In genomic region chr7:47621985-47622561, GRCh38 we compare ENCODE assay signal across 15 cellular contexts. TPM values are rescaled to one million over a fixed set of nuclear protein-coding genes. Genes with fewer than 3 reads are reported as not detected.
DNase-seq lines count a peak whose midpoint lies in the region; ATAC-seq and TF ChIP-seq lines count a peak whose summit lies in the region.
"Had no signal": no experiment of that assay in that cellular context is flagged by ENCODE, and none has a peak within 500 bp of the region (broad histone marks: within the 10 kb centered on the region; RNA-seq: fewer than 3 reads in every experiment).

No MANE protein-coding gene starts in this region.

- peak overlapping the region; percentile 99 for H4K5ac ChIP-seq in IMR-90 (ENCODE audit: low read depth, low read length)

- H3K14ac ChIP-seq in IMR-90 (replicated peaks; ENCODE audit: low read depth, low read length): peak overlapping the region; percentile 81

- H3K4me1 ChIP-seq in IMR-90 (ENCODE audit: control insufficient read depth, insufficient read depth, low read length): peaks cover 18% of the 10 kb centered on the region
- H3K4me1 ChIP-seq in mucosa of rectum (ENCODE audit: control insufficient read depth in 2 of 2, insufficient read depth in 2 of 2, low read length in 2 of 2): peaks cover 12 to 14% of the 10 kb centered on the region in 2 donors
- peaks cover 0 to 25% (median 22%) of the 10 kb centered on the region in 5 donors for H3K4me1 ChIP-seq in subcutaneous abdominal adipose tissue (ENCODE audit: control insufficient read depth in 5 of 5, insufficient read depth in 5 of 5, low read length in 5 of 5)
- H3K4me1 ChIP-seq in foreskin keratinocyte: no peaks in the 10 kb centered on the region

- POLR2A ChIA-PET in IMR-90 (lab: Charles Lee; ENCODE audit: unreplicated experiment): interaction anchor here (0.6 kb wide), 1 partner anchor 20 kb away, joined by 4 read pairs; no protein-coding TSS in a partner anchor

- H4K20me1 ChIP-seq in IMR-90 (ENCODE audit: insufficient read depth, low read length): no peaks in the 10 kb centered on the region

- no peak overlapping the region for H3K4me3 ChIP-seq in IMR-90 (ENCODE audit: insufficient read depth, low read depth, low read length)
- H3K4me3 ChIP-seq in mucosa of rectum (ENCODE audit: low read length in 2 of 2): no peak overlapping the region
- H3K4me3 ChIP-seq in subcutaneous abdominal adipose tissue (ENCODE audit: low read depth in 1 of 5, low read length in 5 of 5): peak overlapping the region in 1 of 5 donors; percentile 23

- TF ChIP-seq CTCF in IMR-90 (conservative IDR thresholded peaks at IDR 0.05; ENCODE audit: low read depth, low read length) (no peak), foreskin keratinocyte (conservative IDR thresholded peaks at IDR 0.05) (no peak)

- BruUV-seq in IMR-90 (replicated peaks; lab: Mats Ljungman, UMichigan): no TSS peak

- H2BK120ac ChIP-seq in IMR-90 (ENCODE audit: low read depth, low read length): peak overlapping the region; percentile 99

- H3K36me3 ChIP-seq in IMR-90 (ENCODE audit: control insufficient read depth, insufficient read depth, low read length) (no peaks in the 10 kb centered on the region), mucosa of rectum (ENCODE audit: control insufficient read depth in 2 of 2, insufficient read depth in 2 of 2, low read length in 2 of 2) (no peaks in the 10 kb centered on the region), subcutaneous abdominal adipose tissue (ENCODE audit: control insufficient read depth in 5 of 5, insufficient read depth in 5 of 5, low read length in 5 of 5) (no peaks in the 10 kb centered on the region)

- H3K23ac ChIP-seq in IMR-90 (ENCODE audit: low read depth, low read length): peak overlapping the region; percentile 78

- peak overlapping the region; percentile 85 to 95 for H4K8ac ChIP-seq in IMR-90 (ENCODE audit: low read depth in 2 of 2, low read length in 2 of 2)

- dilution Hi-C loops in IMR-90 (cut with HindIII; ENCODE audit: low sequenced_read_pairs, unreplicated experiment): no loop called here

- H2BK15ac ChIP-seq in IMR-90 (ENCODE audit: low read depth, low read length): peak overlapping the region; percentile 96; the same call in 2 of the 3 replicates

- peak overlapping the region; percentile 69 for H3K56ac ChIP-seq in IMR-90 (ENCODE audit: extremely low read depth, insufficient read depth, low read length)

- peaks cover 21% of the 10 kb centered on the region for H3K9me1 ChIP-seq in IMR-90 (ENCODE audit: insufficient read depth, low read length)

- no peak for ATAC-seq in IMR-90 (ENCODE audit: low read depth)
- ATAC-seq in foreskin keratinocyte: no peak
- ATAC-seq in HG02678 (IDR thresholded peaks at IDR 0.05; ENCODE audit: unreplicated experiment): no peak
- no peak for ATAC-seq in GM18511 (IDR thresholded peaks at IDR 0.05; ENCODE audit: unreplicated experiment)
- ATAC-seq: activated CD8-positive, alpha-beta T cell treated with anti-CD3 and anti-CD28 coated beads for 36 hours; PC-3 had no signal

- in situ Hi-C loops in IMR-90 (cut with MboI; ENCODE audit: low sequenced_read_pairs): no loop called here

- H3K4ac ChIP-seq in IMR-90 (ENCODE audit: low read depth, low read length): peak overlapping the region; percentile 99

- H2AK5ac ChIP-seq in IMR-90 (ENCODE audit: low read depth, low read length): peak overlapping the region; percentile 78

- peak overlapping the region; percentile 91 for H4K91ac ChIP-seq in IMR-90 (ENCODE audit: insufficient read depth, low read depth, low read length)

- no peak for DNase-seq in IMR-90
- no peak for DNase-seq in cortex of kidney (lab: John Stamatoyannopoulos, UW)
- no peak for DNase-seq in foreskin keratinocyte
- DNase-seq: activated CD8-positive, alpha-beta T cell treated with anti-CD3 and anti-CD28 coated beads for 36 hours; activated naive CD4-positive, alpha-beta T cell; CD4-positive, alpha-beta T cell; erythroblast; MM.1S; NCI-H2171; PC-3 had no signal

- CTCF ChIA-PET in IMR-90 (lab: Yijun Ruan, JAX): no interaction called here

- H2AK9ac ChIP-seq in IMR-90 (replicated peaks; ENCODE audit: low read depth, low read length, poor library complexity): peak overlapping the region; percentile 22

- 61% methylated on average over 4 of the region's 14 CpGs; no CpG with 5 or more reads in 1 of the 2 experiments for WGBS in IMR-90 (ENCODE audit: extremely low coverage in 2 of 2, insufficient read length in 1 of 2), 2 experiments

- H2BK20ac ChIP-seq in IMR-90 (ENCODE audit: low read depth, low read length): peak overlapping the region; percentile 97

- H3K9ac ChIP-seq in IMR-90 (ENCODE audit: low read depth, low read length) (peak overlapping the region; percentile 21; the same call in 1 of the 2 replicates), mucosa of rectum (ENCODE audit: low read depth in 1 of 2, low read length in 2 of 2) (no peak overlapping the region), subcutaneous abdominal adipose tissue (ENCODE audit: low read length in 5 of 5) (peak overlapping the region in 1 of 5 donors; percentile 19)

- peak overlapping the region; percentile 87 for H3K27ac ChIP-seq in IMR-90 (ENCODE audit: insufficient read depth, low read length)
- peak overlapping the region; percentile 75 for H3K27ac ChIP-seq in cingulate gyrus (ENCODE audit: low read depth, low read length)
- peak overlapping the region; percentile 12 to 65 for H3K27ac ChIP-seq in mucosa of rectum (ENCODE audit: low read depth in 2 of 2, low read length in 2 of 2)
- peak overlapping the region; percentile 47 for H3K27ac ChIP-seq in subcutaneous abdominal adipose tissue (ENCODE audit: low read depth, low read length)
- H3K27ac ChIP-seq in foreskin keratinocyte: no peak overlapping the region

- intact Hi-C loops in IMR-90 (cut with micrococcal nuclease): loop anchor here (5.0 kb wide), 1 partner anchor 40 kb away; the partner anchor contains the start of gene TNS3

- peak overlapping the region; percentile 71 for H2AFZ ChIP-seq in IMR-90 (replicated peaks; ENCODE audit: low read length, poor library complexity)

- peak overlapping the region; percentile 99 for H3K18ac ChIP-seq in IMR-90 (ENCODE audit: low read depth, low read length)

- peak overlapping the region; percentile 92 for H2BK5ac ChIP-seq in IMR-90 (ENCODE audit: low read depth, low read length, poor library complexity, severe bottlenecking)

- TF ChIP-seq RAD21 in IMR-90 (IDR thresholded peaks at IDR 0.05; ENCODE audit: low read length): no peak

- TF ChIP-seq POLR2A in IMR-90 (IDR thresholded peaks at IDR 0.05; ENCODE audit: low read depth, low read length): no peak

- peak overlapping the region; percentile 27; the same call in 1 of the 2 replicates for H3K4me2 ChIP-seq in IMR-90 (ENCODE audit: low read depth, low read length)

- H3K79me1 ChIP-seq in IMR-90 (ENCODE audit: low read depth in 1 of 2, low read length in 2 of 2): no peaks in the 10 kb centered on the region

- H3K27me3 ChIP-seq in IMR-90 (ENCODE audit: control insufficient read depth, insufficient read depth, low read length): no peaks in the 10 kb centered on the region
- H3K27me3 ChIP-seq in mucosa of rectum (ENCODE audit: control insufficient read depth in 2 of 2, insufficient read depth in 2 of 2, low read length in 2 of 2): no peaks in the 10 kb centered on the region
- H3K27me3 ChIP-seq in subcutaneous abdominal adipose tissue (ENCODE audit: control insufficient read depth in 5 of 5, insufficient read depth in 4 of 5, low read length in 5 of 5): no peaks in the 10 kb centered on the region
- no peaks in the 10 kb centered on the region for H3K27me3 ChIP-seq in foreskin keratinocyte

- H3K9me3 ChIP-seq in IMR-90 (ENCODE audit: control insufficient read depth, insufficient read depth, low read length): no peaks in the 10 kb centered on the region
- no peaks in the 10 kb centered on the region for H3K9me3 ChIP-seq in mucosa of rectum (ENCODE audit: control insufficient read depth in 2 of 2, low read length in 2 of 2)
- H3K9me3 ChIP-seq in subcutaneous abdominal adipose tissue (ENCODE audit: control insufficient read depth in 5 of 5, low read length in 5 of 5): no peaks in the 10 kb centered on the region

TF ChIP-seq in IMR-90, 13 proteins besides CTCF, POLR2A, EP300 and RAD21:
- no peak for TF ChIP-seq NFE2L2 (IDR thresholded peaks at IDR 0.05; ENCODE audit: low read depth, low read length)
- TF ChIP-seq BHLHE40 (IDR thresholded peaks at IDR 0.05; ENCODE audit: low read depth, low read length): no peak

RNA-seq across cellular contexts. Expression of gene TNS3, which starts 40.2 kb away (rescaled TPM):
- 58.9 and 64.3 TPM in 2 replicates for total RNA-seq in IMR-90 (2012; rRNA removed)
- polyA plus RNA-seq in IMR-90 (2012; rRNA removed): 75.6 and 79.2 TPM in 2 replicates
- polyA plus RNA-seq in IMR-90 (2012; cell fraction: cytosol; rRNA removed): 45.5 and 62.9 TPM in 2 replicates
- 103 and 160 TPM in 2 replicates for polyA plus RNA-seq in IMR-90 (2012; cell fraction: nucleus; rRNA removed; ENCODE audit: low replicate concordance)
- total RNA-seq in foreskin keratinocyte: 6.6 and 9.4 TPM in 2 replicates
- polyA plus RNA-seq in foreskin keratinocyte: 2.4 and 2.9 TPM in 2 replicates
